8 cellular contexts compared by ENCODE assay signal in genomic region chr2:3377612-3378432, GRCh38. TPM values are rescaled to one million over a fixed set of nuclear protein-coding genes. Genes with fewer than 3 reads are reported as not detected.
DNase-seq lines count a peak whose midpoint lies in the region; ATAC-seq and TF ChIP-seq lines count a peak whose summit lies in the region.

Gene EIPR1, minus strand, starts transcription at chr2:3377818. Its CDS starts 129 bp downstream, at chr2:3377689.

- H3K4ac ChIP-seq in trophoblast cell (ENCODE audit: low read depth, low read length), result peak within 1 kb of the TSS; percentile 94

- H3K4me2 ChIP-seq in trophoblast cell (ENCODE audit: low read length), result peak within 1 kb of the TSS; percentile 73

- H3K9me3 ChIP-seq in adipocyte (ENCODE audit: control insufficient read depth, low read length), result no peaks in the 10 kb centered on the region
- no peaks in the 10 kb centered on the region for H3K9me3 ChIP-seq in cardiac muscle cell (ENCODE audit: low read depth)
- no peaks in the 10 kb centered on the region for H3K9me3 ChIP-seq in trophoblast cell (ENCODE audit: insufficient read depth, low read depth, low read length)
- H3K9me3 ChIP-seq in transverse colon, result no peaks in the 10 kb centered on the region

- H2BK120ac ChIP-seq in trophoblast cell (ENCODE audit: insufficient read depth, low read length, poor library complexity), result no peak within 1 kb of the TSS

- TF ChIP-seq EP300 in transverse colon (IDR thresholded peaks at IDR 0.05; ENCODE audit: low read depth), result no peak

- H2AK5ac ChIP-seq in trophoblast cell (ENCODE audit: low read length), result peak within 1 kb of the TSS; percentile 1

- no peak within 1 kb of the TSS for H2BK5ac ChIP-seq in trophoblast cell (ENCODE audit: low read depth, low read length, poor library complexity)

- no CpG with 5 or more reads among the region's 57 CpGs for WGBS in trophoblast cell (ENCODE audit: extremely low coverage, insufficient coverage, insufficient read length)
- 5 to 10% methylated on average over 2 to 43 of the region's 57 CpGs for WGBS in transverse colon (ENCODE audit: low coverage in 1 of 2), 2 donors

- H2AFZ ChIP-seq in trophoblast cell (ENCODE audit: insufficient read depth, low read length, poor library complexity), result peak within 1 kb of the TSS; percentile 72

- peaks cover 26% of the 10 kb centered on the region for H3K4me1 ChIP-seq in adipocyte (ENCODE audit: control insufficient read depth, insufficient read depth, low read length)
- peaks cover 16% of the 10 kb centered on the region for H3K4me1 ChIP-seq in cardiac muscle cell (ENCODE audit: low read depth)
- H3K4me1 ChIP-seq in trophoblast cell (ENCODE audit: control insufficient read depth in 1 of 2, insufficient read depth in 2 of 2, low read length in 2 of 2), result peaks cover 9 to 10% of the 10 kb centered on the region in 2 experiments
- peaks cover 15 to 34% (median 20%) of the 10 kb centered on the region in 4 donors for H3K4me1 ChIP-seq in transverse colon

- in situ Hi-C loops in transverse colon (cut with MboI; ENCODE audit: low pct_ligation_motif_present in 1 of 4, low pct_unique_long_range_greater_than_20kb in 1 of 4, low sequenced_read_pairs in 3 of 4), result no loop called here

- peak; percentile 86 for ATAC-seq in HG02798 (IDR thresholded peaks at IDR 0.05; ENCODE audit: poor library complexity, unreplicated experiment)

- intact Hi-C loops in transverse colon (cut with DNase I; ENCODE audit: low total_unique reads), result no loop called here

- peak within 1 kb of the TSS; percentile 83 for H3K9ac ChIP-seq in adipocyte (ENCODE audit: low read length)
- peak within 1 kb of the TSS; percentile 71 for H3K9ac ChIP-seq in trophoblast cell (ENCODE audit: low read length)

- DNase-seq in NCI-H1436 (lab: John Stamatoyannopoulos, UW), result peak; percentile 94
- DNase-seq in T follicular helper cell (ENCODE audit: low read depth), result peak; percentile 95
- peak; percentile 99 for DNase-seq in adipocyte (ENCODE audit: low read depth)
- peak; percentile 98 to 99 for DNase-seq in cardiac muscle cell (ENCODE audit: low read depth in 1 of 2, low spot score in 1 of 2)
- peak; percentile 98 to 99 for DNase-seq in trophoblast cell
- DNase-seq in transverse colon, result peak; percentile 98

- H2BK12ac ChIP-seq in trophoblast cell (ENCODE audit: low read length), result no peak within 1 kb of the TSS

- peak within 1 kb of the TSS; percentile 76 for H4K12ac ChIP-seq in trophoblast cell (ENCODE audit: low read depth, low read length)

- peaks cover 10% of the 10 kb centered on the region for H3K79me1 ChIP-seq in trophoblast cell (ENCODE audit: low read length)

- H4K91ac ChIP-seq in trophoblast cell (ENCODE audit: low read depth, low read length), result peak within 1 kb of the TSS; percentile 75

- H3K23ac ChIP-seq in trophoblast cell (ENCODE audit: low read length), result no peak within 1 kb of the TSS

- peak; percentile 82 for TF ChIP-seq POLR2A in transverse colon (IDR thresholded peaks at IDR 0.05)

- TF ChIP-seq CTCF in GM12875 (IDR thresholded peaks at IDR 0.05; ENCODE audit: borderline replicate concordance, insufficient read depth, low read depth, low read length) (no peak), cardiac muscle cell (IDR thresholded peaks at IDR 0.05; ENCODE audit: low read depth, low read length) (no peak), transverse colon (IDR thresholded peaks at IDR 0.05) (peak in 2 of 5 experiments; percentile 3 to 40)

- H3K27me3 ChIP-seq in adipocyte (replicated peaks; ENCODE audit: control insufficient read depth, insufficient read depth, low read length), result no peaks in the 10 kb centered on the region
- H3K27me3 ChIP-seq in cardiac muscle cell, result no peaks in the 10 kb centered on the region
- H3K27me3 ChIP-seq in trophoblast cell (ENCODE audit: insufficient read depth, low read length), result no peaks in the 10 kb centered on the region
- H3K27me3 ChIP-seq in transverse colon, result no peaks in the 10 kb centered on the region

- H3K79me2 ChIP-seq in trophoblast cell (ENCODE audit: control insufficient read depth, insufficient read depth, low read length, poor library complexity), result peaks cover 8% of the 10 kb centered on the region

- H3K36me3 ChIP-seq in adipocyte (ENCODE audit: control insufficient read depth, insufficient read depth, low read length, severe bottlenecking) (peaks cover 3% of the 10 kb centered on the region), cardiac muscle cell (no peaks in the 10 kb centered on the region), trophoblast cell (ENCODE audit: control insufficient read depth in 1 of 2, insufficient read depth in 2 of 2, low read length in 2 of 2) (peaks cover 0 to 1% of the 10 kb centered on the region in 2 experiments), transverse colon (no peaks in the 10 kb centered on the region)

- H4K8ac ChIP-seq in trophoblast cell (ENCODE audit: low read depth, low read length), result peak within 1 kb of the TSS; percentile 94

- H3K27ac ChIP-seq in cardiac muscle cell (peak within 1 kb of the TSS; percentile 83), trophoblast cell (ENCODE audit: low read depth, low read length) (peak within 1 kb of the TSS; percentile 70), transverse colon (peak within 1 kb of the TSS; percentile 88 to 93 (median 90))

- peak within 1 kb of the TSS; percentile 78 for H3K14ac ChIP-seq in trophoblast cell (ENCODE audit: low read length)

- H3K18ac ChIP-seq in trophoblast cell (ENCODE audit: low read length), result peak within 1 kb of the TSS; percentile 61

- H3K4me3 ChIP-seq in GM12875 (ENCODE audit: low read depth, low read length), result peak within 1 kb of the TSS; percentile 77
- H3K4me3 ChIP-seq in adipocyte (ENCODE audit: low read length), result peak within 1 kb of the TSS; percentile 93
- peak within 1 kb of the TSS; percentile 67 for H3K4me3 ChIP-seq in cardiac muscle cell
- peak within 1 kb of the TSS; percentile 84 for H3K4me3 ChIP-seq in trophoblast cell (ENCODE audit: low read depth, low read length)
- H3K4me3 ChIP-seq in transverse colon, result peak within 1 kb of the TSS; percentile 66 to 81 (median 74)

RNA-seq across cellular contexts. Expression of gene EIPR1, which starts in this region (rescaled TPM):
- total RNA-seq in cardiac muscle cell, result 23.2 and 54.4 TPM in 2 replicates
- polyA plus RNA-seq in cardiac muscle cell, result 12.6 and 28.2 TPM in 2 replicates
- 13.9 and 14.1 TPM in 2 replicates for polyA plus RNA-seq in trophoblast cell (2013)
- 10 to 100 TPM; 13.1 to 41.0 (median 27.4) TPM for total RNA-seq in transverse colon

Comparison
In these comparisons a context has a peak if more than half of its experiments do, and no peak if none do; other contexts are left out.
1. Peak in every context shown above with its lines: DNase-seq, ATAC-seq, H3K4me3 ChIP-seq and H3K27ac ChIP-seq.